ENCODE assay signal across 1 cellular context in genomic region chr16:66859397-66860068, GRCh38.
TF ChIP-seq lines count a peak whose summit lies in the region.

No MANE protein-coding gene starts in this region.

TF ChIP-seq in GM12878, 131 proteins besides CTCF, POLR2A, EP300 and RAD21:
- TF ChIP-seq NR2F1 (conservative IDR thresholded peaks at IDR 0.05) (no peak), SPI1 (IDR thresholded peaks at IDR 0.05; ENCODE audit: borderline replicate concordance, insufficient read depth, low read depth, low read length) (peak; percentile 32; the same call in 1 of the 2 replicates)
